1 cellular context compared by ENCODE assay signal in genomic region chr9:127628644-127629467, GRCh38.
TF ChIP-seq lines count a peak whose summit lies in the region.

No MANE protein-coding gene starts in this region.

TF ChIP-seq in K562, 482 proteins besides CTCF, POLR2A, EP300 and RAD21 (continued from another document and continues in another):
- no peak for TF ChIP-seq ZNF407 (IDR thresholded peaks at IDR 0.05; ENCODE audit: low read depth)
- peak; percentile 75 for TF ChIP-seq MAFK (IDR thresholded peaks at IDR 0.05; ENCODE audit: low read length)
- TF ChIP-seq CC2D1A (IDR thresholded peaks at IDR 0.05), result no peak
- TF ChIP-seq NFIC (IDR thresholded peaks at IDR 0.05), result peak; percentile 54; the same call in 1 of the 2 replicates
- TF ChIP-seq HDGF (IDR thresholded peaks at IDR 0.05), result peak; percentile 17; the same call in 1 of the 2 replicates
- peak; percentile 66; the same call in 1 of the 2 replicates for TF ChIP-seq BACH1 (tag; IDR thresholded peaks at IDR 0.05)
- peak; percentile 44; the same call in 1 of the 2 replicates for TF ChIP-seq MTA3 (IDR thresholded peaks at IDR 0.05; ENCODE audit: borderline replicate concordance)
- no peak for TF ChIP-seq ATF1 (CRISPR knock-in tag; IDR thresholded peaks at IDR 0.05)
- TF ChIP-seq ATF1 (tag; IDR thresholded peaks at IDR 0.05), result no peak
- TF ChIP-seq PHB2 (IDR thresholded peaks at IDR 0.05; ENCODE audit: low read depth), result no peak
- TF ChIP-seq ATF2 (CRISPR knock-in tag; IDR thresholded peaks at IDR 0.05), result no peak
- no peak for TF ChIP-seq PURB (CRISPR knock-in tag; IDR thresholded peaks at IDR 0.05; ENCODE audit: low read depth)
- TF ChIP-seq GMEB1 (CRISPR knock-in tag; IDR thresholded peaks at IDR 0.05), result no peak
- no peak for TF ChIP-seq GABPB1 (CRISPR knock-in tag; IDR thresholded peaks at IDR 0.05)
- TF ChIP-seq RFX5 (IDR thresholded peaks at IDR 0.05; ENCODE audit: low read depth, low read length), result no peak
- TF ChIP-seq HMG20B (CRISPR knock-in tag; IDR thresholded peaks at IDR 0.05), result no peak
- no peak for TF ChIP-seq PBX2 (CRISPR knock-in tag; IDR thresholded peaks at IDR 0.05; ENCODE audit: low read depth)
- peak; percentile 86 for TF ChIP-seq PBX2 (tag; conservative IDR thresholded peaks at IDR 0.05; ENCODE audit: low read depth)
- peak; percentile 47; the same call in 1 of the 2 replicates for TF ChIP-seq SMAD4 (CRISPR knock-in tag; conservative IDR thresholded peaks at IDR 0.05)
- no peak for TF ChIP-seq PHF21A (IDR thresholded peaks at IDR 0.05; ENCODE audit: borderline replicate concordance, low read depth)
- 0 out of 2 replicates have a peak, but pooled peaks have one; percentile 5 for TF ChIP-seq TRIM28 (IDR thresholded peaks at IDR 0.05)
- TF ChIP-seq NR1H2 (CRISPR knock-in tag; IDR thresholded peaks at IDR 0.05), result no peak
- peak; percentile 80 for TF ChIP-seq NFE2 (IDR thresholded peaks at IDR 0.05; ENCODE audit: low read depth)
- peak; percentile 46 to 75; a peak in 3 of 4 replicates for TF ChIP-seq MNT (conservative IDR thresholded peaks at IDR 0.05)
- TF ChIP-seq MAZ (CRISPR knock-in tag; conservative IDR thresholded peaks at IDR 0.05 in 1 of 2, IDR thresholded peaks at IDR 0.05 in 1 of 2), result no peak
- no peak for TF ChIP-seq ZNF41 (CRISPR knock-in tag; conservative IDR thresholded peaks at IDR 0.05)
- peak; percentile 21; the same call in 1 of the 2 replicates for TF ChIP-seq POLR2AphosphoS5 (IDR thresholded peaks at IDR 0.05; ENCODE audit: control insufficient read depth, insufficient read depth, low read depth, low read length)
- 0 out of 2 replicates have a peak, but pooled peaks have one; percentile 29 for TF ChIP-seq NR2C2 (CRISPR knock-in tag; IDR thresholded peaks at IDR 0.05)
- no peak for TF ChIP-seq NR2C2 (tag; IDR thresholded peaks at IDR 0.05)
- TF ChIP-seq JUND (IDR thresholded peaks at IDR 0.05; ENCODE audit: borderline replicate concordance, low read depth, low read length), result 0 out of 2 replicates have a peak, but pooled peaks have one; percentile 5
- no peak for TF ChIP-seq JUND (tag; IDR thresholded peaks at IDR 0.05; ENCODE audit: borderline replicate concordance, low read depth, low read length)
- no peak for TF ChIP-seq ZNF609 (CRISPR knock-in tag; IDR thresholded peaks at IDR 0.05; ENCODE audit: borderline replicate concordance)
- 0 out of 4 replicates have a peak, but pooled peaks of 1 of the 2 experiments have one; percentile 13 for TF ChIP-seq TBL1XR1 (IDR thresholded peaks at IDR 0.05; ENCODE audit: low read length in 2 of 2)
- TF ChIP-seq SMARCA5 (IDR thresholded peaks at IDR 0.05), result 0 out of 2 replicates have a peak, but pooled peaks have one; percentile 12
- TF ChIP-seq ZNF639 (CRISPR knock-in tag; conservative IDR thresholded peaks at IDR 0.05 in 1 of 2, IDR thresholded peaks at IDR 0.05 in 1 of 2), result no peak
- TF ChIP-seq CREBBP (IDR thresholded peaks at IDR 0.05; ENCODE audit: low read depth, low read length), result no peak
- no peak for TF ChIP-seq NR2C1 (IDR thresholded peaks at IDR 0.05)
- no peak for TF ChIP-seq NR2C1 (tag; IDR thresholded peaks at IDR 0.05)
- TF ChIP-seq ZC3H8 (IDR thresholded peaks at IDR 0.05), result no peak
- TF ChIP-seq SAFB (IDR thresholded peaks at IDR 0.05; ENCODE audit: borderline replicate concordance, low read depth, low read length), result no peak
- TF ChIP-seq TAF1 (IDR thresholded peaks at IDR 0.05; ENCODE audit: control insufficient read depth, extremely low read depth, insufficient read depth, low read length, severe bottlenecking), result no peak
- no peak for TF ChIP-seq SRSF9 (IDR thresholded peaks at IDR 0.05; ENCODE audit: borderline replicate concordance, low read depth, low read length)
